ENCODE assay signal across 8 cellular contexts in genomic region chr11:14380125-14380936, GRCh38. TPM values are rescaled to one million over a fixed set of nuclear protein-coding genes. Genes with fewer than 3 reads are reported as not detected.
DNase-seq lines count a peak whose midpoint lies in the region; ATAC-seq, FAIRE-seq and TF ChIP-seq lines count a peak whose summit lies in the region.

No MANE protein-coding gene starts in this region.

- no peak for TF ChIP-seq RAD21 in A549 (conservative IDR thresholded peaks at IDR 0.05 in 1 of 2, IDR thresholded peaks at IDR 0.05 in 1 of 2)

- peaks cover 0 to 1% (median 0%) of the 10 kb centered on the region in 9 donors for H3K9me3 Mint-ChIP-seq in naive thymus-derived CD8-positive, alpha-beta T cell

- H3K27ac ChIP-seq in A549 (peak overlapping the region; percentile 83 to 95), HUES6 (ENCODE audit: low read depth, low read length) (no peak overlapping the region)

- TF ChIP-seq POLR2A in A549 (IDR thresholded peaks at IDR 0.05; ENCODE audit: low read length): no peak

- peaks cover 11 to 29% (median 16%) of the 10 kb centered on the region in 5 donors for H3K27me3 Mint-ChIP-seq in naive thymus-derived CD8-positive, alpha-beta T cell

- peaks cover 45% of the 10 kb centered on the region for H3K27me3 ChIP-seq in HUES6 (ENCODE audit: control insufficient read depth, insufficient read depth, low read length)

- no peak for TF ChIP-seq CTCF in A549 (IDR thresholded peaks at IDR 0.05)
- TF ChIP-seq CTCF in choroid plexus epithelial cell (conservative IDR thresholded peaks at IDR 0.05; ENCODE audit: low read depth, low read length): no peak

- H3K4me1 ChIP-seq in A549: peaks cover 21% of the 10 kb centered on the region
- peaks cover 9% of the 10 kb centered on the region for H3K4me1 ChIP-seq in HUES6 (ENCODE audit: control insufficient read depth, insufficient read depth, low read length)

- H3K9me3 ChIP-seq in A549 (no peaks in the 10 kb centered on the region), HUES6 (ENCODE audit: control insufficient read depth, insufficient read depth, low read depth, low read length) (no peaks in the 10 kb centered on the region)

- WGBS in A549 (ENCODE audit: missing lambda C conversion rate): 72% methylated on average over 14 of the region's 14 CpGs

- no peak for ATAC-seq in A549
- no peak for ATAC-seq in naive thymus-derived CD8-positive, alpha-beta T cell
- ATAC-seq in HG03135 (IDR thresholded peaks at IDR 0.05; ENCODE audit: unreplicated experiment): no peak
- no peak for ATAC-seq in GM18873 (IDR thresholded peaks at IDR 0.05; ENCODE audit: low FRiP score, unreplicated experiment)
- no peak for ATAC-seq in HG03039 (IDR thresholded peaks at IDR 0.05; ENCODE audit: unreplicated experiment)

- H3K9ac ChIP-seq in HUES6 (ENCODE audit: low read length): no peak overlapping the region

- peaks cover 0 to 9% (median 2%) of the 10 kb centered on the region in 4 donors for H3K4me1 Mint-ChIP-seq in naive thymus-derived CD8-positive, alpha-beta T cell

- peak overlapping the region; percentile 77 for H3K4me2 ChIP-seq in A549

- POLR2A ChIA-PET in A549 (lab: Yijun Ruan, JAX): interaction anchor here (0.7 to 1.1 kb wide), 3 partner anchors 15 to 75 kb away, joined by 3 to 12 read pairs (median 4); no protein-coding TSS in a partner anchor
- POLR2A ChIA-PET in naive thymus-derived CD8-positive, alpha-beta T cell (lab: Charles Lee): interaction anchor here (0.6 kb wide), 1 partner anchor 98 kb away, joined by 7 read pairs; no protein-coding TSS in a partner anchor

- no peaks in the 10 kb centered on the region for H3K36me3 Mint-ChIP-seq in naive thymus-derived CD8-positive, alpha-beta T cell

- H3K4me3 ChIP-seq in A549 (peak overlapping the region; percentile 50), HUES6 (ENCODE audit: low read depth, low read length) (peak overlapping the region; percentile 73), choroid plexus epithelial cell (ENCODE audit: low read depth, low read length) (peak overlapping the region; percentile 63)

- TF ChIP-seq EP300 in A549 (IDR thresholded peaks at IDR 0.05): no peak

- FAIRE-seq in A549 (lab: Jason Lieb, UNC): no peak

- H3K36me3 ChIP-seq in HUES6 (ENCODE audit: control insufficient read depth, insufficient read depth, low read length): no peaks in the 10 kb centered on the region

- H3K4me3 Mint-ChIP-seq in naive thymus-derived CD8-positive, alpha-beta T cell: peak overlapping the region; percentile 67 to 84 (median 80)

- H3K27ac Mint-ChIP-seq in naive thymus-derived CD8-positive, alpha-beta T cell: no peak overlapping the region

- CTCF ChIA-PET in A549 (lab: Yijun Ruan, JAX): interaction anchor here (0.9 to 2.6 kb wide), 8 partner anchors 11 to 79 kb away, joined by 3 to 13 read pairs (median 4); no protein-coding TSS in a partner anchor

- DNase-seq in A549 (ENCODE audit: low read depth in 1 of 2, low spot score in 1 of 2): no peak
- DNase-seq in choroid plexus epithelial cell (ENCODE audit: low read depth): no peak
- no peak for DNase-seq in naive thymus-derived CD8-positive, alpha-beta T cell
- no peak for DNase-seq in DMS79 (lab: John Stamatoyannopoulos, UW)

TF ChIP-seq in A549, 52 proteins besides CTCF, POLR2A, EP300 and RAD21:
- TF ChIP-seq, protein P1, sequence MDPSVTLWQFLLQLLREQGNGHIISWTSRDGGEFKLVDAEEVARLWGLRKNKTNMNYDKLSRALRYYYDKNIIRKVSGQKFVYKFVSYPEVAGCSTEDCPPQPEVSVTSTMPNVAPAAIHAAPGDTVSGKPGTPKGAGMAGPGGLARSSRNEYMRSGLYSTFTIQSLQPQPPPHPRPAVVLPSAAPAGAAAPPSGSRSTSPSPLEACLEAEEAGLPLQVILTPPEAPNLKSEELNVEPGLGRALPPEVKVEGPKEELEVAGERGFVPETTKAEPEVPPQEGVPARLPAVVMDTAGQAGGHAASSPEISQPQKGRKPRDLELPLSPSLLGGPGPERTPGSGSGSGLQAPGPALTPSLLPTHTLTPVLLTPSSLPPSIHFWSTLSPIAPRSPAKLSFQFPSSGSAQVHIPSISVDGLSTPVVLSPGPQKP (IDR thresholded peaks at IDR 0.05; ENCODE audit: low read depth, low read length): no peak
- TF ChIP-seq KDM5A (IDR thresholded peaks at IDR 0.05): no peak
- no peak for TF ChIP-seq CEBPB (IDR thresholded peaks at IDR 0.05)
- no peak for TF ChIP-seq MAX (IDR thresholded peaks at IDR 0.05)
- no peak for TF ChIP-seq ESRRA (IDR thresholded peaks at IDR 0.05; ENCODE audit: borderline replicate concordance, low read length)
- no peak for TF ChIP-seq CHD2 (IDR thresholded peaks at IDR 0.05; ENCODE audit: low read length, partially characterized antibody)
- no peak for TF ChIP-seq RCOR1 (IDR thresholded peaks at IDR 0.05; ENCODE audit: low read depth, low read length)
- no peak for TF ChIP-seq BHLHE40 (IDR thresholded peaks at IDR 0.05; ENCODE audit: low read depth, low read length)
- TF ChIP-seq SMC3 (IDR thresholded peaks at IDR 0.05): no peak
- TF ChIP-seq REST (IDR thresholded peaks at IDR 0.05): no peak
- TF ChIP-seq FOXS1 (CRISPR knock-in tag; IDR thresholded peaks at IDR 0.05): no peak
- no peak for TF ChIP-seq MAFK (IDR thresholded peaks at IDR 0.05; ENCODE audit: partially characterized antibody)
- no peak for TF ChIP-seq GATA3 (IDR thresholded peaks at IDR 0.05; ENCODE audit: borderline replicate concordance)
- TF ChIP-seq HOXB5 (CRISPR knock-in tag; IDR thresholded peaks at IDR 0.05): no peak
- TF ChIP-seq ZFP36 (IDR thresholded peaks at IDR 0.05; ENCODE audit: borderline replicate concordance, partially characterized antibody): no peak
- no peak for TF ChIP-seq RARB (CRISPR knock-in tag; IDR thresholded peaks at IDR 0.05)
- TF ChIP-seq CHD4 (IDR thresholded peaks at IDR 0.05; ENCODE audit: borderline replicate concordance): no peak
TF ChIP-seq in A549: peak in this region for 0.

RNA-seq across cellular contexts. Expression of gene RRAS2, which starts 21.3 kb away (rescaled TPM):
- 39.7 and 48.2 TPM in 2 replicates for polyA plus RNA-seq in A549 (2011; rRNA removed)
- 17.1 and 21.7 TPM in 2 replicates for polyA plus RNA-seq in A549 (2012; cell fraction: cytosol; rRNA removed)
- 8.8 and 10.4 TPM in 2 replicates for polyA plus RNA-seq in A549 (2012; cell fraction: nucleus; rRNA removed)
- 37.9 to 44.0 TPM (median 40.2 TPM) in 3 replicates for polyA plus RNA-seq in A549 (2017; fragmentation: RNase III; extraction: RNeasy Plus Mini Kit Qiagen cat#74134 plus additional on column Dnase treatment)
- polyA minus RNA-seq in A549 (2011; rRNA and poly(A)+ RNA removed): 7.8 and 9.1 TPM in 2 replicates
- 10 to 100 TPM; 16.0 to 16.2 TPM for total RNA-seq in naive thymus-derived CD8-positive, alpha-beta T cell
- 10 to 100 TPM in 2 of 3 donors, 1 to 10 TPM in 1; 6.1 to 19.0 (median 10.0) TPM for polyA plus RNA-seq in naive thymus-derived CD8-positive, alpha-beta T cell
